Comparison of ENCODE assay signal across 8 cellular contexts in the genomic region with DNA sequence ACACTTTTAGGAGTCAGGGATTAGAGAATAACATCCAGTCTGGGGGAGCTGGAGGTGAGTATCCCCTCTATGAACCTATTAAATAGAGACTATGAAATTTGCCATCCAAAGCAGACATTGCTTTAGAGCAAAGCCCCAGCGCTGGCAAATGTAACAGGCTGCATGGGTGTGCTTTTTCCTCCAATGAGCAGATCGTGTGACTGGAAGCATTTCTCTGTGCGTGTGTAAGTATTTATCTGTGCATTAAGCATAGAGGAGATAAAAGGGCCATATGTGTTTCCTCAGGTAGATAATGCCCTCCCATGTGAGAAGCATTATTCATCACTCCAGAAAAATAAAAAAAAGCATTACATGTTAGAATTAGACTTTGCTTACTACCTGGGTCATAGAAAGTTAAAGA. TPM values are rescaled to one million over a fixed set of nuclear protein-coding genes. Genes with fewer than 3 reads are reported as not detected.
DNase-seq lines count a peak whose midpoint lies in the region; ATAC-seq and TF ChIP-seq lines count a peak whose summit lies in the region.

No MANE protein-coding gene starts in this region.

- ATAC-seq in GM19035 (IDR thresholded peaks at IDR 0.05; ENCODE audit: unreplicated experiment): peak; percentile 2
- ATAC-seq in HG02970 (IDR thresholded peaks at IDR 0.05; ENCODE audit: low FRiP score, unreplicated experiment): peak; percentile 14
- ATAC-seq in lower lobe of right lung: no peak
- no peak for ATAC-seq in foreskin keratinocyte

- CTCF ChIA-PET in activated CD4-positive, alpha-beta memory T cell treated with anti-CD3 and anti-CD28 coated beads, Interleukin-2, amount 10 ng/mL, durations not matched to agents 7 days and 5 days (lab: Charles Lee): interaction anchor here (1.1 to 2.8 kb wide), 3 partner anchors 10 to 52 kb away, joined by 3 to 9 read pairs (median 5); no protein-coding TSS in a partner anchor

- peak overlapping the region; percentile 76 for H3K4me3 Mint-ChIP-seq in activated CD4-positive, alpha-beta memory T cell treated with anti-CD3 and anti-CD28 coated beads, Interleukin-2, amount 10 ng/mL, durations not matched to agents 7 days and 5 days

- H3K27me3 ChIP-seq in lower lobe of right lung (ENCODE audit: low read depth) (no peaks in the 10 kb centered on the region), foreskin keratinocyte (no peaks in the 10 kb centered on the region)

- H3K4me1 ChIP-seq in lower lobe of right lung (peaks cover 24% of the 10 kb centered on the region), foreskin keratinocyte (peaks cover 3% of the 10 kb centered on the region)

- no peak for DNase-seq in activated CD4-positive, alpha-beta memory T cell treated with anti-CD3 and anti-CD28 coated beads, Interleukin-2, amount 10 ng/mL, durations not matched to agents 7 days and 5 days
- DNase-seq in lower lobe of right lung: no peak
- DNase-seq in DMS79 treated with DMSO at 0.1 percent for 48 hours (lab: John Stamatoyannopoulos, UW): no peak
- no peak for DNase-seq in foreskin keratinocyte
- DNase-seq in cortex of kidney (lab: John Stamatoyannopoulos, UW): no peak
- no peak for DNase-seq in activated CD4-positive, alpha-beta T cell treated with anti-CD3 and anti-CD28 coated beads, Interleukin-2, amount 50 U/mL, for 48 hours

- no peaks in the 10 kb centered on the region for H3K36me3 Mint-ChIP-seq in activated CD4-positive, alpha-beta memory T cell treated with anti-CD3 and anti-CD28 coated beads, Interleukin-2, amount 10 ng/mL, durations not matched to agents 7 days and 5 days (ENCODE audit: low read depth)

- H3K27ac Mint-ChIP-seq in activated CD4-positive, alpha-beta memory T cell treated with anti-CD3 and anti-CD28 coated beads, Interleukin-2, amount 10 ng/mL, durations not matched to agents 7 days and 5 days: peak overlapping the region; percentile 82

- intact Hi-C loops in lower lobe of right lung (cut with DNase I): no loop called here

- H3K4me3 ChIP-seq in lower lobe of right lung: peak overlapping the region; percentile 55

- peak overlapping the region; percentile 82 for H3K27ac ChIP-seq in lower lobe of right lung
- no peak overlapping the region for H3K27ac ChIP-seq in foreskin keratinocyte

- H3K4me1 Mint-ChIP-seq in activated CD4-positive, alpha-beta memory T cell treated with anti-CD3 and anti-CD28 coated beads, Interleukin-2, amount 10 ng/mL, durations not matched to agents 7 days and 5 days: peaks cover 36% of the 10 kb centered on the region

- H3K9me3 ChIP-seq in lower lobe of right lung: no peaks in the 10 kb centered on the region

- no peaks in the 10 kb centered on the region for H3K9me3 Mint-ChIP-seq in activated CD4-positive, alpha-beta memory T cell treated with anti-CD3 and anti-CD28 coated beads, Interleukin-2, amount 10 ng/mL, durations not matched to agents 7 days and 5 days

- no peaks in the 10 kb centered on the region for H3K36me3 ChIP-seq in lower lobe of right lung

- no peaks in the 10 kb centered on the region for H3K27me3 Mint-ChIP-seq in activated CD4-positive, alpha-beta memory T cell treated with anti-CD3 and anti-CD28 coated beads, Interleukin-2, amount 10 ng/mL, durations not matched to agents 7 days and 5 days

- POLR2A ChIA-PET in activated CD4-positive, alpha-beta memory T cell treated with anti-CD3 and anti-CD28 coated beads, Interleukin-2, amount 10 ng/mL, durations not matched to agents 7 days and 5 days (lab: Charles Lee): interaction anchor here (1.2 kb wide), 1 partner anchor 52 kb away, joined by 8 read pairs; a partner anchor contains a TSS

- TF ChIP-seq CTCF in lower lobe of right lung (IDR thresholded peaks at IDR 0.05) (no peak), foreskin keratinocyte (conservative IDR thresholded peaks at IDR 0.05) (no peak)

RNA-seq across cellular contexts. Expression of a gene that starts 0.9 kb away (rescaled TPM):
- 10 to 100 TPM; 12.0 to 12.4 TPM for total RNA-seq in activated CD4-positive, alpha-beta memory T cell treated with anti-CD3 and anti-CD28 coated beads, Interleukin-2, amount 10 ng/mL, durations not matched to agents 7 days and 5 days
- total RNA-seq in lower lobe of right lung (26.6 TPM), foreskin keratinocyte (0.07 and 0.17 TPM in 2 replicates)
- 0.09 and 0.13 TPM in 2 replicates for polyA plus RNA-seq in foreskin keratinocyte

RNA-seq across cellular contexts. Expression of a gene that starts 52.2 kb away (rescaled TPM):
- 10 to 100 TPM; 10.2 to 10.8 TPM for total RNA-seq in activated CD4-positive, alpha-beta memory T cell treated with anti-CD3 and anti-CD28 coated beads, Interleukin-2, amount 10 ng/mL, durations not matched to agents 7 days and 5 days
- 10.5 TPM for total RNA-seq in lower lobe of right lung
- 7.0 TPM in 2 replicates for total RNA-seq in foreskin keratinocyte
- polyA plus RNA-seq in foreskin keratinocyte: 3.3 and 3.8 TPM in 2 replicates

RNA-seq across cellular contexts. Expression of a gene that starts 55.1 kb away (rescaled TPM):
- total RNA-seq in activated CD4-positive, alpha-beta memory T cell treated with anti-CD3 and anti-CD28 coated beads, Interleukin-2, amount 10 ng/mL, durations not matched to agents 7 days and 5 days: 10 to 100 TPM; 11.4 to 11.7 TPM
- total RNA-seq in lower lobe of right lung: 10.4 TPM
- 12.1 and 12.2 TPM in 2 replicates for total RNA-seq in foreskin keratinocyte
- polyA plus RNA-seq in foreskin keratinocyte: 2.7 and 3.3 TPM in 2 replicates

Comparison
In these comparisons a context has a peak if more than half of its experiments do, and no peak if none do; other contexts are left out.
1. ATAC-seq: peak in GM19035 (single experiment) and HG02970 (single experiment); none in lower lobe of right lung (0 of 2) and foreskin keratinocyte (single experiment).
2. RNA of a gene that starts 0.9 kb away (total RNA-seq): 26.6 TPM in lower lobe of right lung (single experiment) and 12.0 to 12.4 TPM in activated CD4-positive, alpha-beta memory T cell treated with anti-CD3 and anti-CD28 coated beads, Interleukin-2, amount 10 ng/mL, durations not matched to agents 7 days and 5 days; 0.07 to 0.17 TPM in foreskin keratinocyte; every median in the first group is over 10 times any median in the second.